18 cellular contexts compared by ENCODE assay signal in genomic region chr19:33458171-33458633, GRCh38.
DNase-seq lines count a peak whose midpoint lies in the region; ATAC-seq, FAIRE-seq and TF ChIP-seq lines count a peak whose summit lies in the region.
"Had no signal": no experiment of that assay in that cellular context is flagged by ENCODE, and none has a peak within 500 bp of the region (broad histone marks: within the 10 kb centered on the region; RNA-seq: fewer than 3 reads in every experiment).

No MANE protein-coding gene starts in this region.

- H3K4me2 ChIP-seq in A549 = no peak overlapping the region
- no peak overlapping the region for H3K4me2 ChIP-seq in H1 (ENCODE audit: insufficient read depth in 1 of 2, low read depth in 2 of 2, low read length in 2 of 2)
- no peak overlapping the region for H3K4me2 ChIP-seq in trophoblast cell (ENCODE audit: low read length)

- H3K27ac ChIP-seq in A549 = no peak overlapping the region
- H3K27ac ChIP-seq in H1 (ENCODE audit: low read depth, low read length) = no peak overlapping the region
- H3K27ac ChIP-seq in trophoblast cell (ENCODE audit: low read depth, low read length) = no peak overlapping the region
- H3K27ac ChIP-seq: C4-2B had no signal

- peaks cover 0 to 12% of the 10 kb centered on the region in 2 experiments for H4K20me1 ChIP-seq in H1 (replicated peaks in 1 of 2; ENCODE audit: control insufficient read depth in 1 of 2, insufficient read depth in 2 of 2, low read length in 2 of 2)

- H3K4me3 ChIP-seq in A549 = no peak overlapping the region
- no peak overlapping the region for H3K4me3 ChIP-seq in H1 (ENCODE audit: extremely low read depth in 1 of 4, insufficient read depth in 2 of 4, low read depth in 3 of 4, low read length in 4 of 4)
- H3K4me3 ChIP-seq in trophoblast cell (ENCODE audit: low read depth, low read length) = peak overlapping the region; percentile 54

- POLR2A ChIA-PET in A549 (lab: Yijun Ruan, JAX) (no interaction called here), H1 (lab: Charles Lee; ENCODE audit: partially characterized antibody) (no interaction called here)

- H3K4ac ChIP-seq in H1 (replicated peaks; ENCODE audit: insufficient read length, low read depth, low read length) (peak overlapping the region; percentile 94), trophoblast cell (ENCODE audit: low read depth, low read length) (no peak overlapping the region)

- no peak overlapping the region for H4K12ac ChIP-seq in trophoblast cell (ENCODE audit: low read depth, low read length)

- peaks cover 8% of the 10 kb centered on the region; the same call in 1 of the 2 replicates for H3K23me2 ChIP-seq in H1 (ENCODE audit: low read depth, low read length)

- H2BK20ac ChIP-seq in H1 (ENCODE audit: low read length) = peak overlapping the region; percentile 51; the same call in 1 of the 2 replicates

- TF ChIP-seq CTCF in A549 (IDR thresholded peaks at IDR 0.05) = no peak
- no peak for TF ChIP-seq CTCF in H1 (IDR thresholded peaks at IDR 0.05; ENCODE audit: control extremely low read depth in 1 of 3, insufficient read depth in 1 of 3, low read depth in 1 of 3, low read length in 3 of 3)

- H3K9ac ChIP-seq in H1 (replicated peaks in 1 of 4; ENCODE audit: extremely low read depth in 1 of 4, low read depth in 3 of 4, low read length in 3 of 4) (no peak overlapping the region; a peak in 2 of 7 replicates), trophoblast cell (ENCODE audit: low read length) (peak overlapping the region; percentile 49)

- H2AFZ ChIP-seq in H1 (ENCODE audit: low read length) = no peak overlapping the region
- no peak overlapping the region for H2AFZ ChIP-seq in trophoblast cell (ENCODE audit: insufficient read depth, low read length, poor library complexity)

- H3K23ac ChIP-seq in H1 (ENCODE audit: insufficient read length) (peak overlapping the region; percentile 99), trophoblast cell (ENCODE audit: low read length) (peak overlapping the region; percentile 98)

- H3K14ac ChIP-seq in H1 (ENCODE audit: insufficient read length) (peak overlapping the region; percentile 85), trophoblast cell (ENCODE audit: low read length) (no peak overlapping the region)

- H3K79me1 ChIP-seq in H1 (ENCODE audit: low read depth, low read length) = no peaks in the 10 kb centered on the region
- H3K79me1 ChIP-seq in trophoblast cell (ENCODE audit: low read length) = no peaks in the 10 kb centered on the region

- H3K79me2 ChIP-seq in H1 (ENCODE audit: control insufficient read depth in 1 of 2, insufficient read depth in 2 of 2, low read length in 2 of 2) (no peaks in the 10 kb centered on the region), trophoblast cell (ENCODE audit: control insufficient read depth, insufficient read depth, low read length, poor library complexity) (no peaks in the 10 kb centered on the region)

- DNase-seq in A549 (ENCODE audit: low read depth in 1 of 2, low spot score in 1 of 2) (no peak), GM12892 (ENCODE audit: insufficient read length) (no peak), H1 (ENCODE audit: low read depth in 1 of 2, low spot score in 2 of 2) (no peak), trophoblast cell (no peak), AG08395 (ENCODE audit: low spot score) (no peak)
- no peak for DNase-seq in stimulated activated CD4-positive, alpha-beta T cell treated with anti-CD3 and anti-CD28 coated beads, Interleukin-2, amount 100 ng/mL, for 24 hours
- DNase-seq: ACHN, AML-193, HCEC 1CT, KG1, NCI-H1694 treated with DMSO at 0.1 percent for 48 hours, NCI-H510A, NCI-H774 had no signal

- 0 out of 2 replicates have a peak overlapping the region, but pooled peaks have one; percentile 10 for H2BK15ac ChIP-seq in H1 (ENCODE audit: low read length)

- FAIRE-seq in A549 (lab: Jason Lieb, UNC) (peak; percentile 72), GM12892 (lab: Jason Lieb, UNC) (peak; percentile 48), H1 (lab: Jason Lieb, UNC) (no peak)
- FAIRE-seq: D721Med, RCC 7860 had no signal

- H2BK12ac ChIP-seq in H1 (ENCODE audit: low read depth, low read length) (peak overlapping the region; percentile 3; the same call in 1 of the 2 replicates), trophoblast cell (ENCODE audit: low read length) (no peak overlapping the region)

- H4K5ac ChIP-seq in H1 (ENCODE audit: insufficient read length, low read depth, low read length) = no peak overlapping the region

- WGBS in A549 (ENCODE audit: missing lambda C conversion rate) = 89% methylated on average over 8 of the region's 8 CpGs
- 91 to 100% methylated on average over 1 to 8 of the region's 8 CpGs for WGBS in H1 (ENCODE audit: extremely low coverage in 1 of 2, insufficient coverage in 1 of 2, insufficient read length in 1 of 2, insufficient replicate concordance in 2 of 2, low coverage in 1 of 2, low lambda C conversion rate in 2 of 2, missing lambda C conversion rate in 1 of 2), 2 experiments
- 100% methylated on average over 5 of the region's 8 CpGs for WGBS in trophoblast cell (ENCODE audit: extremely low coverage, insufficient coverage, insufficient read length)

- H2BK120ac ChIP-seq in H1 (replicated peaks; ENCODE audit: low read depth, low read length) = no peak overlapping the region
- no peak overlapping the region for H2BK120ac ChIP-seq in trophoblast cell (ENCODE audit: insufficient read depth, low read length, poor library complexity)

- ATAC-seq in A549 = no peak
- no peak for ATAC-seq in GM19324 (IDR thresholded peaks at IDR 0.05; ENCODE audit: low FRiP score, unreplicated experiment)
- ATAC-seq: Right ventricle myocardium inferior had no signal

- CTCF ChIA-PET in A549 (lab: Yijun Ruan, JAX) = interaction anchor here (0.6 to 1.2 kb wide), 4 partner anchors 28 to 731 kb away, joined by 3 to 6 read pairs (median 3); no protein-coding TSS in a partner anchor
- CTCF ChIA-PET in H1 (lab: Charles Lee; ENCODE audit: partially characterized antibody) = interaction anchor here (1.0 kb wide), 1 partner anchor 28 kb away, joined by 3 read pairs; no protein-coding TSS in a partner anchor

- TF ChIP-seq RAD21 in A549 (conservative IDR thresholded peaks at IDR 0.05 in 1 of 2, IDR thresholded peaks at IDR 0.05 in 1 of 2) = no peak
- TF ChIP-seq RAD21 in H1 (IDR thresholded peaks at IDR 0.05 in 1 of 2, conservative IDR thresholded peaks at IDR 0.05 in 1 of 2; ENCODE audit: low read depth in 2 of 2, low read length in 2 of 2) = no peak

- TF ChIP-seq POLR2A in A549 (IDR thresholded peaks at IDR 0.05; ENCODE audit: low read length) (no peak; the same call in 1 of the 2 replicates), GM12892 (IDR thresholded peaks at IDR 0.05; ENCODE audit: low read depth, low read length) (no peak), H1 (IDR thresholded peaks at IDR 0.05; ENCODE audit: control extremely low read depth in 1 of 2, low read depth in 2 of 2, low read length in 2 of 2) (no peak)

- H2BK5ac ChIP-seq in H1 (ENCODE audit: low read depth, low read length) (0 out of 2 replicates have a peak overlapping the region, but pooled peaks have one; percentile 8), trophoblast cell (ENCODE audit: low read depth, low read length, poor library complexity) (no peak overlapping the region)

- peak overlapping the region; percentile 51; the same call in 1 of the 2 replicates for H4K8ac ChIP-seq in H1 (ENCODE audit: extremely low read depth, insufficient read depth, low read length)
- no peak overlapping the region for H4K8ac ChIP-seq in trophoblast cell (ENCODE audit: low read depth, low read length)

- peak overlapping the region; percentile 98 for H3K56ac ChIP-seq in H1 (replicated peaks; ENCODE audit: insufficient read length, low read depth, low read length)

- no peak for TF ChIP-seq EP300 in A549 (IDR thresholded peaks at IDR 0.05)
- no peak for TF ChIP-seq EP300 in H1 (IDR thresholded peaks at IDR 0.05; ENCODE audit: borderline replicate concordance in 1 of 2, low read depth in 2 of 2, low read length in 2 of 2)

- H3K27me3 ChIP-seq in H1 (replicated peaks in 1 of 4; ENCODE audit: control insufficient read depth in 3 of 4, extremely low read depth in 1 of 4, insufficient read depth in 3 of 4, low read length in 3 of 4) (no peaks in the 10 kb centered on the region; a peak in 1 of 7 replicates), trophoblast cell (ENCODE audit: insufficient read depth, low read length) (no peaks in the 10 kb centered on the region)

- no peak overlapping the region for H3K18ac ChIP-seq in H1 (ENCODE audit: extremely low read depth, low read length)
- H3K18ac ChIP-seq in trophoblast cell (ENCODE audit: low read length) = no peak overlapping the region

- H4K91ac ChIP-seq in H1 (replicated peaks; ENCODE audit: insufficient read length, low read length) = peak overlapping the region; percentile 54
- no peak overlapping the region for H4K91ac ChIP-seq in trophoblast cell (ENCODE audit: low read depth, low read length)

- H3K4me1 ChIP-seq in A549 (no peaks in the 10 kb centered on the region), H1 (replicated peaks in 1 of 4; ENCODE audit: control insufficient read depth in 3 of 4, insufficient read depth in 4 of 4, low read length in 3 of 4) (no peaks in the 10 kb centered on the region), trophoblast cell (ENCODE audit: control insufficient read depth in 1 of 2, insufficient read depth in 2 of 2, low read length in 2 of 2) (no peaks in the 10 kb centered on the region)

- H3K9me3 ChIP-seq in A549 (no peaks in the 10 kb centered on the region), H1 (ENCODE audit: insufficient read depth in 2 of 2, low read depth in 1 of 2, low read length in 1 of 2) (no peaks in the 10 kb centered on the region), trophoblast cell (ENCODE audit: insufficient read depth, low read depth, low read length) (peaks cover 8% of the 10 kb centered on the region)

- H2AK5ac ChIP-seq in H1 (ENCODE audit: low read depth, low read length) (peak overlapping the region; percentile 11; the same call in 1 of the 2 replicates), trophoblast cell (ENCODE audit: low read length) (no peak overlapping the region)

- H3K36me3 ChIP-seq in H1 (ENCODE audit: control insufficient read depth in 2 of 4, insufficient read depth in 4 of 4, low read length in 3 of 4) (peaks cover 0 to 7% (median 0%) of the 10 kb centered on the region in 4 experiments; a peak in 4 of 8 replicates), trophoblast cell (ENCODE audit: control insufficient read depth in 1 of 2, insufficient read depth in 2 of 2, low read length in 2 of 2) (no peaks in the 10 kb centered on the region)

TF ChIP-seq in A549, 52 proteins besides CTCF, POLR2A, EP300 and RAD21 (continues in another document):
- TF ChIP-seq SREBF2 (IDR thresholded peaks at IDR 0.05) = no peak
- no peak for TF ChIP-seq FOSL2 (IDR thresholded peaks at IDR 0.05)
- TF ChIP-seq FOSL2 (CRISPR knock-in tag; IDR thresholded peaks at IDR 0.05) = no peak
- TF ChIP-seq TFCP2L1 (CRISPR knock-in tag; IDR thresholded peaks at IDR 0.05) = no peak
- no peak for TF ChIP-seq HDAC2 (IDR thresholded peaks at IDR 0.05)
- TF ChIP-seq HOXA7 (CRISPR knock-in tag; IDR thresholded peaks at IDR 0.05) = no peak

TF ChIP-seq in H1, 55 proteins besides CTCF, POLR2A, EP300 and RAD21 (continues in another document):
- TF ChIP-seq SP2 (IDR thresholded peaks at IDR 0.05; ENCODE audit: low read length) (no peak), ATF3 (IDR thresholded peaks at IDR 0.05; ENCODE audit: insufficient read depth, low read depth, low read length) (no peak)
